Comparison of ENCODE assay signal across 17 cellular contexts in the genomic region with DNA sequence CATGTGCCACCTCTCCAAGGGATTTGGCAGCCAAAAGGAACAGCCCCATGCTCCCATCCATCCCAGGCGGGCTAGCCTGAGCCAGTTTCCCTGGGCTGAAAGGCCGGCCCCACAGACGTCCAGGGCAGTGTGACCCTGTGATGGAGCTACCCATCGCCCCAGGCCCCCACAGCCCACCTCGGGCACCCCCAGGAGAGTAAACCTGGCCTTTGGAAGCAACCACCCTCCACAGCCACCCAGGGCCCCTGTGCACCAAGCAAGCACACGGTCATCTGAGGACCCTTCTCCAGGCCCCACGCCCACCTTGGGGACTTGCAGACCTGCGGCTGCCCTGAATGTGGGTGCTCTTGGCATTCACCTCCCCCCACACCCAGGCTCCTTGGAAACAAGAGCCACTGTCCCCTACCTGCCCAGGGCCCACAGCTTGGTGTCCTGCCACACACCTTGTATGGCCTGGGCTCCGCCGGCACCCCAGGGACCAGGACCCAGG. TPM values are rescaled to one million over a fixed set of nuclear protein-coding genes. Genes with fewer than 3 reads are reported as not detected.
A peak's percentile ranks its signal among the peaks of the same experiment; 100 is the strongest.
DNase-seq lines count a peak whose midpoint lies in the region; ATAC-seq and TF ChIP-seq lines count a peak whose summit lies in the region.
"Had no signal": no experiment of that assay in that cellular context is flagged by ENCODE, and none has a peak within 500 bp of the region (broad histone marks: within the 10 kb centered on the region; RNA-seq: fewer than 3 reads in every experiment).

No MANE protein-coding gene starts in this region.

- H3K27ac ChIP-seq in muscle layer of duodenum (ENCODE audit: low read length) (peak overlapping the region; percentile 51), upper lobe of left lung (peak overlapping the region in 3 of 4 donors; percentile 37 to 94 (median 74))
- H3K27ac ChIP-seq: cardiac muscle cell, pancreas, SK-N-MC had no signal

- H3K27me3 ChIP-seq in muscle layer of duodenum (ENCODE audit: low read depth, low read length) (no peaks in the 10 kb centered on the region), upper lobe of left lung (no peaks in the 10 kb centered on the region)
- H3K27me3 ChIP-seq: cardiac muscle cell, pancreas had no signal

- peak overlapping the region; percentile 96 for H3K4me3 ChIP-seq in epithelial cell of esophagus (ENCODE audit: low read length)
- peak overlapping the region in 1 of 2 donors; percentile 73 for H3K4me3 ChIP-seq in muscle layer of duodenum (ENCODE audit: low read depth in 1 of 2, low read length in 2 of 2)
- peak overlapping the region in 1 of 4 donors; percentile 15 for H3K4me3 ChIP-seq in upper lobe of left lung
- H3K4me3 ChIP-seq: cardiac muscle cell, HAP-1, pancreas, SK-N-MC had no signal

- no peak overlapping the region for H3K27ac Mint-ChIP-seq in WTC11
- H3K27ac Mint-ChIP-seq: activated T-helper 17 cell treated with anti-CD3 and anti-CD28 coated beads, Interleukin-2, amount 50 U/mL, for 72 hours had no signal

- no peaks in the 10 kb centered on the region for H3K9me3 Mint-ChIP-seq in WTC11
- H3K9me3 Mint-ChIP-seq: activated T-helper 17 cell treated with anti-CD3 and anti-CD28 coated beads, Interleukin-2, amount 50 U/mL, for 72 hours had no signal

- no peak for TF ChIP-seq POLR2A in upper lobe of left lung (IDR thresholded peaks at IDR 0.05)

- H3K4me1 Mint-ChIP-seq in WTC11: peaks cover 6% of the 10 kb centered on the region
- H3K4me1 Mint-ChIP-seq: activated T-helper 17 cell treated with anti-CD3 and anti-CD28 coated beads, Interleukin-2, amount 50 U/mL, for 72 hours had no signal

- no peak for TF ChIP-seq CTCF in epithelial cell of esophagus (IDR thresholded peaks at IDR 0.05; ENCODE audit: insufficient read depth, low read depth, low read length, missing control alignments)
- no peak for TF ChIP-seq CTCF in upper lobe of left lung (IDR thresholded peaks at IDR 0.05)
- TF ChIP-seq CTCF in WTC11 (IDR thresholded peaks at IDR 0.05): no peak

- no peak for TF ChIP-seq EP300 in upper lobe of left lung (IDR thresholded peaks at IDR 0.05)

- peak; percentile 21 for DNase-seq in activated CD4-positive, CD25-positive, alpha-beta regulatory T cell treated with anti-CD3 and anti-CD28 coated beads, Interleukin-2, amount 50 U/mL, for 72 hours
- no peak for DNase-seq in epithelial cell of esophagus (ENCODE audit: low read depth)
- DNase-seq in upper lobe of left lung: peak in 1 of 2 donors; percentile 69
- no peak for DNase-seq in WTC11 (ENCODE audit: low spot score)
- DNase-seq in nucleus accumbens (lab: John Stamatoyannopoulos, UW): no peak
- DNase-seq: 8988T; activated CD4-positive, alpha-beta T cell treated with anti-CD3 and anti-CD28 coated beads for 48 hours; NCI-H1436; NCI-H774 had no signal

- H3K36me3 ChIP-seq in muscle layer of duodenum (ENCODE audit: control insufficient read depth in 1 of 2, insufficient read depth in 2 of 2, low read length in 2 of 2) (no peaks in the 10 kb centered on the region), upper lobe of left lung (no peaks in the 10 kb centered on the region)
- H3K36me3 ChIP-seq: cardiac muscle cell, HAP-1, pancreas had no signal

- H3K4me3 Mint-ChIP-seq in WTC11: no peak overlapping the region
- H3K4me3 Mint-ChIP-seq: activated T-helper 17 cell treated with anti-CD3 and anti-CD28 coated beads, Interleukin-2, amount 50 U/mL, for 72 hours had no signal

- POLR2A ChIA-PET in WTC11 (lab: Charles Lee): no interaction called here

- WGBS in upper lobe of left lung, 2 donors: 80 to 89% methylated on average over 1 to 8 of the region's 10 CpGs

- H3K36me3 Mint-ChIP-seq in WTC11: no peaks in the 10 kb centered on the region

- H3K27me3 Mint-ChIP-seq in WTC11 (ENCODE audit: low read depth): peaks cover 2% of the 10 kb centered on the region; the same call in 1 of the 2 replicates

- H3K4me1 ChIP-seq in muscle layer of duodenum (ENCODE audit: control insufficient read depth in 1 of 2, insufficient read depth in 2 of 2, low read length in 2 of 2) (peaks cover 24 to 78% of the 10 kb centered on the region in 2 donors), upper lobe of left lung (peaks cover 67 to 70% (median 68%) of the 10 kb centered on the region in 4 donors)
- H3K4me1 ChIP-seq: HAP-1 had no signal

- no peak for ATAC-seq in activated CD4-positive, CD25-positive, alpha-beta regulatory T cell treated with anti-CD3 and anti-CD28 coated beads, Interleukin-2, amount 50 U/mL, for 24 hours
- no peak for ATAC-seq in upper lobe of left lung (ENCODE audit: low FRiP score in 2 of 2)
- no peak for ATAC-seq in WTC11
- no peak for ATAC-seq in GM21825 (IDR thresholded peaks at IDR 0.05; ENCODE audit: unreplicated experiment)
- ATAC-seq: activated T-helper 17 cell treated with anti-CD3 and anti-CD28 coated beads, Interleukin-2, amount 50 U/mL, for 72 hours; pancreas had no signal

- H3K9me3 ChIP-seq in muscle layer of duodenum (ENCODE audit: control insufficient read depth in 1 of 2, low read length in 2 of 2) (no peaks in the 10 kb centered on the region), upper lobe of left lung (no peaks in the 10 kb centered on the region)
- H3K9me3 ChIP-seq: HAP-1, pancreas had no signal

- CTCF ChIA-PET in WTC11 (lab: Charles Lee): interaction anchor here (0.6 to 4.3 kb wide), 10 partner anchors 13 to 217 kb away, joined by 3 to 39 read pairs (median 3); a partner anchor contains a TSS

TF ChIP-seq in WTC11, 78 proteins besides CTCF, POLR2A, EP300 and RAD21:
- TF ChIP-seq CREB1 (CRISPR knock-in tag; IDR thresholded peaks at IDR 0.05): no peak
- TF ChIP-seq, protein P1, sequence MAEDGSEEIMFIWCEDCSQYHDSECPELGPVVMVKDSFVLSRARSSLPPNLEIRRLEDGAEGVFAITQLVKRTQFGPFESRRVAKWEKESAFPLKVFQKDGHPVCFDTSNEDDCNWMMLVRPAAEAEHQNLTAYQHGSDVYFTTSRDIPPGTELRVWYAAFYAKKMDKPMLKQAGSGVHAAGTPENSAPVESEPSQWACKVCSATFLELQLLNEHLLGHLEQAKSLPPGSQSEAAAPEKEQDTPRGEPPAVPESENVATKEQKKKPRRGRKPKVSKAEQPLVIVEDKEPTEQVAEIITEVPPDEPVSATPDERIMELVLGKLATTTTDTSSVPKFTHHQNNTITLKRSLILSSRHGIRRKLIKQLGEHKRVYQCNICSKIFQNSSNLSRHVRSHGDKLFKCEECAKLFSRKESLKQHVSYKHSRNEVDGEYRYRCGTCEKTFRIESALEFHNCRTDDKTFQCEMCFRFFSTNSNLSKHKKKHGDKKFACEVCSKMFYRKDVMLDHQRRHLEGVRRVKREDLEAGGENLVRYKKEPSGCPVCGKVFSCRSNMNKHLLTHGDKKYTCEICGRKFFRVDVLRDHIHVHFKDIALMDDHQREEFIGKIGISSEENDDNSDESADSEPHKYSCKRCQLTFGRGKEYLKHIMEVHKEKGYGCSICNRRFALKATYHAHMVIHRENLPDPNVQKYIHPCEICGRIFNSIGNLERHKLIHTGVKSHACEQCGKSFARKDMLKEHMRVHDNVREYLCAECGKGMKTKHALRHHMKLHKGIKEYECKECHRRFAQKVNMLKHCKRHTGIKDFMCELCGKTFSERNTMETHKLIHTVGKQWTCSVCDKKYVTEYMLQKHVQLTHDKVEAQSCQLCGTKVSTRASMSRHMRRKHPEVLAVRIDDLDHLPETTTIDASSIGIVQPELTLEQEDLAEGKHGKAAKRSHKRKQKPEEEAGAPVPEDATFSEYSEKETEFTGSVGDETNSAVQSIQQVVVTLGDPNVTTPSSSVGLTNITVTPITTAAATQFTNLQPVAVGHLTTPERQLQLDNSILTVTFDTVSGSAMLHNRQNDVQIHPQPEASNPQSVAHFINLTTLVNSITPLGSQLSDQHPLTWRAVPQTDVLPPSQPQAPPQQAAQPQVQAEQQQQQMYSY (CRISPR knock-in tag; IDR thresholded peaks at IDR 0.05): no peak
- no peak for TF ChIP-seq NR1H2 (CRISPR knock-in tag; IDR thresholded peaks at IDR 0.05)
- no peak for TF ChIP-seq FOXK1 (CRISPR knock-in tag; IDR thresholded peaks at IDR 0.05)
- no peak for TF ChIP-seq TP53 (CRISPR knock-in tag; IDR thresholded peaks at IDR 0.05)

RNA-seq across cellular contexts. Expression of a gene that starts 8.4 kb away (rescaled TPM):
- 10 to 100 TPM in 4 of 6 donors, 1 to 10 TPM in 2; 4.3 to 48.0 (median 12.9) TPM for total RNA-seq in upper lobe of left lung
- total RNA-seq in WTC11 (2021): 3.3 to 3.5 TPM (median 3.4 TPM) in 3 replicates

RNA-seq across cellular contexts. Expression of a gene that starts 15.8 kb away (rescaled TPM):
- 10 to 100 TPM; 11.1 to 44.0 (median 13.3) TPM for total RNA-seq in upper lobe of left lung
- 2.6 to 3.8 TPM (median 2.8 TPM) in 3 replicates for total RNA-seq in WTC11 (2021)

RNA-seq across cellular contexts. Expression of a gene that starts 45.1 kb away (rescaled TPM):
- total RNA-seq in upper lobe of left lung (1 to 10 TPM in 2 of 6 donors, under 1 TPM in 1, not detected in 3; under 0.01 to 6.1 (median 2.5) TPM), WTC11 (2021) (0.07 to 0.21 TPM (median 0.11 TPM) in 3 replicates)
- total RNA-seq: activated T-helper 17 cell treated with anti-CD3 and anti-CD28 coated beads, Interleukin-2, amount 50 U/mL, for 72 hours had no signal

RNA-seq across cellular contexts. Expression of a gene that starts 51.1 kb away (rescaled TPM):
- total RNA-seq in upper lobe of left lung (10 to 100 TPM in 1 of 6 donors, 1 to 10 TPM in 4, under 1 TPM in 1; 0.89 to 10.3 (median 6.6) TPM), WTC11 (2021) (55.9 to 63.3 TPM (median 58.3 TPM) in 3 replicates)
